ENCODE assay signal across 16 cellular contexts in the genomic region with DNA sequence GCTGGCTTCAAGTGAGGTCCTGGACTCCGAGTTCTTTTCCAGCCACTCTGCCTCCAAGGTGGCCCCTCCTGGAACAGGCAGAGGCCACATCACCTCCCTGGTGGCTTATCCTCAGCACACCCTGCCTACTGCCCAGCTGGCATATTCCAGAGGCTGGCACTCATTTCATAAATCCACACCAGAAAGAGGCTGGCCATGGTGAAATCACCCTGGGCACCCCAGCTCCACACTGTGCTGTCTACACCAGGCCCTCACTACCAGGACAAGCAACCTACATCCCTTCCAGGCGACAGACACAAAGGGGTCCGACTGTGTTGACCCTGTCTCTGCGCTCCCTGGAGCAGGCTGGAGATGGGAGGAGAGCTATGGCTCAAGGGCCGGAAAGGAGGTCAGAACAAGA.
"Had no signal": no experiment of that assay in that cellular context is flagged by ENCODE, and none has a peak within 500 bp of the region (broad histone marks: within the 10 kb centered on the region; RNA-seq: fewer than 3 reads in every experiment).

No MANE protein-coding gene starts in this region.

- H3K9me3 Mint-ChIP-seq: natural killer cell had no signal

- FAIRE-seq: islet of Langerhans had no signal

- H3K4me1 ChIP-seq: breast epithelium, gastrocnemius medialis, heart right ventricle, left ventricle myocardium inferior, SJCRH30 had no signal

- H3K4me3 Mint-ChIP-seq: natural killer cell had no signal

- H3K4me3 ChIP-seq: breast epithelium, gastrocnemius medialis, heart right ventricle, left ventricle myocardium inferior, SJCRH30, skin epidermis had no signal

- H3K36me3 ChIP-seq: breast epithelium, gastrocnemius medialis, heart right ventricle, left ventricle myocardium inferior, SJCRH30 had no signal

- H3K27me3 ChIP-seq: breast epithelium, gastrocnemius medialis, SJCRH30 had no signal

- H3K9me3 ChIP-seq: breast epithelium, gastrocnemius medialis, heart right ventricle, left ventricle myocardium inferior, SJCRH30 had no signal

- H3K4me1 Mint-ChIP-seq: natural killer cell had no signal

- H3K27ac ChIP-seq: breast epithelium, gastrocnemius medialis, heart right ventricle, left ventricle myocardium inferior, SJCRH30, skin epidermis had no signal

- H3K36me3 Mint-ChIP-seq: natural killer cell had no signal

- DNase-seq: activated CD4-positive, alpha-beta T cell treated with anti-CD3 and anti-CD28 coated beads, Interleukin-2, amount 50 U/mL, for 4 hours; activated gamma-delta T cell; anterior cingulate cortex; erythroblast; gastrocnemius medialis; heart right ventricle; left ventricle myocardium inferior; mesenchymal stem cell; natural killer cell; retina; SJCRH30; stimulated activated CD4-positive, alpha-beta T cell treated with anti-CD3 and anti-CD28 coated beads, Interleukin-4, amount 100 ng/mL, for 24 hours; stimulated activated naive CD4-positive, alpha-beta T cell had no signal

- ATAC-seq: gastrocnemius medialis, heart right ventricle, natural killer cell had no signal

- H3K27ac Mint-ChIP-seq: natural killer cell had no signal
